Comparison of ENCODE assay signal across 8 cellular contexts in the genomic region with DNA sequence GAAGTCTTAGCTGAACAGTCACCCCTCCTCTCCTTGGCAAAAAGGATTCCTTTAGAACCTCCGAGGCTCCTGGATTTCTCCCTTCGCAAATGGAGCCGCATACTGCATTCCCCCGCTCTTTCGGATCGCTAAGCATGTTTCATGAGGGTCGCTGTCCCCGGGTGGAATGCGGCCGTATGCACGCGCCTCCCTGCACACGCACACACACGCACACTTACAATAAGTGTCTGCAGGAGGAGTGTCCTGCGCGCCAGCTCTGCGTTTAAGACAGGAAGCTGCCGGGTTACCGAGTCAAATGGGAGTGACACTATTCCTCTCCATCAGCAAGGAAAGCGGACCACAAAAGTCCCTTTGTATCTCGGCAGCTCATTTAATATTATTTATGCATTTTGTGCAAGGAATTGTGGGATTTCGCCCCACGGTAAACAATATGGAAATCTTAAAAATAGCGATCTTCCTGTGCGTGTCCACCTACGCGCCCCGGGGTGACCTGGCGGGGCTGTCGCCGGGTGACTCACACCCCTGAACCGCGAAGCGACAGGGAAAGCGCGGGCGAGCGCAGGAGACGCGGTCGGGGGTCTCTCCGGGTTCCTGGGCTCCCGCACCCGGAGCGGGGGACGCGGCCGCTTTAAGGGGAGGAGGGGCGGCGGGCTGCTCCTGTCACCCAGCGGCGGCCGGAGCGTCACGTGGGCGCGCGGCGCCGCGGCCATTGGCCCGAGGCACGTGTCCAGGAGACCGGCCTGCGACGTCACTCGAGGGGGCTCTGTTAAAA. TPM values are rescaled to one million over a fixed set of nuclear protein-coding genes. Genes with fewer than 3 reads are reported as not detected.
DNase-seq lines count a peak whose midpoint lies in the region; ATAC-seq, FAIRE-seq and TF ChIP-seq lines count a peak whose summit lies in the region.

No MANE protein-coding gene starts in this region.

- no peaks in the 10 kb centered on the region for H3K9me2 ChIP-seq in SK-N-SH

- DNase-seq in Ammon's horn (ENCODE audit: low spot score) (peak; percentile 86), H54 (ENCODE audit: insufficient read length, low spot score) (peak; percentile 75), SK-N-SH (peak; percentile 94), endothelial cell (ENCODE audit: low spot score) (peak; percentile 74), mesothelial cell of epicardium (ENCODE audit: low spot score in 2 of 2, unreplicated experiment in 2 of 2) (no peak)

- H3K27me3 Mint-ChIP-seq in endothelial cell (ENCODE audit: unreplicated experiment) (peaks cover 35% of the 10 kb centered on the region), mesothelial cell of epicardium (ENCODE audit: low read depth) (peaks cover 89% of the 10 kb centered on the region)

- no peaks in the 10 kb centered on the region for H3K79me2 ChIP-seq in SK-N-SH (ENCODE audit: insufficient read depth)

- peak overlapping the region; percentile 83 for H3K4me3 Mint-ChIP-seq in endothelial cell (ENCODE audit: unreplicated experiment)
- H3K4me3 Mint-ChIP-seq in mesothelial cell of epicardium = peak overlapping the region; percentile 60

- peaks cover 8% of the 10 kb centered on the region in 2 experiments; a peak in 3 of 4 replicates for H3K4me1 ChIP-seq in SK-N-SH (ENCODE audit: control insufficient read depth in 1 of 2, insufficient read depth in 2 of 2, low read depth in 1 of 2, low read length in 1 of 2)
- H3K4me1 ChIP-seq in stomach smooth muscle (ENCODE audit: control insufficient read depth, insufficient read depth, low read length) = peaks cover 42% of the 10 kb centered on the region

- no peaks in the 10 kb centered on the region for H3K9me3 ChIP-seq in SK-N-SH
- no peaks in the 10 kb centered on the region for H3K9me3 ChIP-seq in stomach smooth muscle (ENCODE audit: control insufficient read depth in 2 of 2, low read length in 2 of 2)

- H2AFZ ChIP-seq in SK-N-SH (ENCODE audit: low read depth) = peak overlapping the region; percentile 74

- TF ChIP-seq EP300 in SK-N-SH (IDR thresholded peaks at IDR 0.05; ENCODE audit: borderline replicate concordance in 1 of 2, low read depth in 1 of 2, low read length in 1 of 2) = no peak

- peak overlapping the region; percentile 93 for H3K4me2 ChIP-seq in SK-N-SH

- FAIRE-seq in H54 (lab: Jason Lieb, UNC) = no peak

- no peak overlapping the region for H3K27ac Mint-ChIP-seq in endothelial cell (ENCODE audit: unreplicated experiment)
- no peak overlapping the region for H3K27ac Mint-ChIP-seq in mesothelial cell of epicardium

- CTCF ChIA-PET in SK-N-SH (lab: Yijun Ruan, JAX) = interaction anchor here (1.0 to 1.5 kb wide), 5 partner anchors 9 to 142 kb away, joined by 3 to 5 read pairs (median 5); no protein-coding TSS in a partner anchor

- H3K36me3 Mint-ChIP-seq in endothelial cell (ENCODE audit: low read depth, unreplicated experiment) = no peaks in the 10 kb centered on the region
- H3K36me3 Mint-ChIP-seq in mesothelial cell of epicardium = no peaks in the 10 kb centered on the region

- 2% methylated on average over 63 of the region's 67 CpGs for WGBS in SK-N-SH (ENCODE audit: low lambda C conversion rate)

- peak overlapping the region; percentile 42 to 64 for H3K4me3 ChIP-seq in SK-N-SH (ENCODE audit: low read depth in 2 of 2, low read length in 1 of 2)
- peak overlapping the region; percentile 57 to 71 for H3K4me3 ChIP-seq in stomach smooth muscle (ENCODE audit: low read length in 2 of 2)

- POLR2A ChIA-PET in SK-N-SH (lab: Yijun Ruan, JAX) = no interaction called here

- H4K20me1 ChIP-seq in SK-N-SH (ENCODE audit: insufficient read depth) = peaks cover 20% of the 10 kb centered on the region

- TF ChIP-seq POLR2A in H54 (IDR thresholded peaks at IDR 0.05; ENCODE audit: low read depth, low read length) (no peak), GM18505 (IDR thresholded peaks at IDR 0.05; ENCODE audit: borderline replicate concordance, extremely low read depth, insufficient read depth, insufficient read length) (no peak)

- no peaks in the 10 kb centered on the region for H3F3A ChIP-seq in SK-N-SH (replicated peaks; ENCODE audit: insufficient read depth)

- H3K9me3 Mint-ChIP-seq in endothelial cell (ENCODE audit: unreplicated experiment) = no peaks in the 10 kb centered on the region
- no peaks in the 10 kb centered on the region for H3K9me3 Mint-ChIP-seq in mesothelial cell of epicardium

- H3K4me1 Mint-ChIP-seq in endothelial cell (ENCODE audit: unreplicated experiment) = peaks cover 25% of the 10 kb centered on the region
- peaks cover 14% of the 10 kb centered on the region for H3K4me1 Mint-ChIP-seq in mesothelial cell of epicardium

- ATAC-seq in GM18505 (IDR thresholded peaks at IDR 0.05; ENCODE audit: unreplicated experiment) = no peak
- no peak for ATAC-seq in GM21576 (IDR thresholded peaks at IDR 0.05; ENCODE audit: unreplicated experiment)

- H3K27ac ChIP-seq in SK-N-SH (ENCODE audit: low read depth in 2 of 2, low read length in 1 of 2) (no peak overlapping the region), stomach smooth muscle (ENCODE audit: low read length) (no peak overlapping the region)

- H3K27me3 ChIP-seq in SK-N-SH (ENCODE audit: insufficient read depth) (peaks cover 96% of the 10 kb centered on the region), stomach smooth muscle (ENCODE audit: control insufficient read depth in 1 of 2, insufficient read depth in 2 of 2, low read length in 2 of 2) (peaks cover 70 to 94% of the 10 kb centered on the region in 2 donors)

- H3K36me3 ChIP-seq in SK-N-SH (replicated peaks in 1 of 2; ENCODE audit: control insufficient read depth in 1 of 2, insufficient read depth in 2 of 2, low read length in 1 of 2) (no peaks in the 10 kb centered on the region), stomach smooth muscle (ENCODE audit: control insufficient read depth in 2 of 2, insufficient read depth in 2 of 2, low read length in 2 of 2) (no peaks in the 10 kb centered on the region)

- H3K9ac ChIP-seq in SK-N-SH (no peak overlapping the region), stomach smooth muscle (ENCODE audit: low read length in 2 of 2) (no peak overlapping the region)

- no peak for TF ChIP-seq RAD21 in SK-N-SH (IDR thresholded peaks at IDR 0.05; ENCODE audit: low read length)

- TF ChIP-seq CTCF in SK-N-SH (IDR thresholded peaks at IDR 0.05) (no peak), endothelial cell (IDR thresholded peaks at IDR 0.05; ENCODE audit: unreplicated experiment) (no peak), mesothelial cell of epicardium (IDR thresholded peaks at IDR 0.05; ENCODE audit: unreplicated experiment) (no peak)

TF ChIP-seq in SK-N-SH, 30 proteins besides CTCF, POLR2A, EP300 and RAD21 (continues in another document):
- TF ChIP-seq NFIC (IDR thresholded peaks at IDR 0.05; ENCODE audit: borderline replicate concordance) = no peak
- TF ChIP-seq EZH2phosphoT487 (IDR thresholded peaks at IDR 0.05; ENCODE audit: borderline replicate concordance, low read depth) = peak; percentile 84; the same call in 1 of the 2 replicates
- TF ChIP-seq RFX5 (IDR thresholded peaks at IDR 0.05; ENCODE audit: low read length) = no peak
- TF ChIP-seq, protein P1, sequence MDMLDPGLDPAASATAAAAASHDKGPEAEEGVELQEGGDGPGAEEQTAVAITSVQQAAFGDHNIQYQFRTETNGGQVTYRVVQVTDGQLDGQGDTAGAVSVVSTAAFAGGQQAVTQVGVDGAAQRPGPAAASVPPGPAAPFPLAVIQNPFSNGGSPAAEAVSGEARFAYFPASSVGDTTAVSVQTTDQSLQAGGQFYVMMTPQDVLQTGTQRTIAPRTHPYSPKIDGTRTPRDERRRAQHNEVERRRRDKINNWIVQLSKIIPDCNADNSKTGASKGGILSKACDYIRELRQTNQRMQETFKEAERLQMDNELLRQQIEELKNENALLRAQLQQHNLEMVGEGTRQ (IDR thresholded peaks at IDR 0.05; ENCODE audit: borderline replicate concordance, low read depth, low read length) = peak; percentile 75
- TF ChIP-seq RCOR1 (IDR thresholded peaks at IDR 0.05; ENCODE audit: low read length) = no peak
- TF ChIP-seq, protein P2, sequence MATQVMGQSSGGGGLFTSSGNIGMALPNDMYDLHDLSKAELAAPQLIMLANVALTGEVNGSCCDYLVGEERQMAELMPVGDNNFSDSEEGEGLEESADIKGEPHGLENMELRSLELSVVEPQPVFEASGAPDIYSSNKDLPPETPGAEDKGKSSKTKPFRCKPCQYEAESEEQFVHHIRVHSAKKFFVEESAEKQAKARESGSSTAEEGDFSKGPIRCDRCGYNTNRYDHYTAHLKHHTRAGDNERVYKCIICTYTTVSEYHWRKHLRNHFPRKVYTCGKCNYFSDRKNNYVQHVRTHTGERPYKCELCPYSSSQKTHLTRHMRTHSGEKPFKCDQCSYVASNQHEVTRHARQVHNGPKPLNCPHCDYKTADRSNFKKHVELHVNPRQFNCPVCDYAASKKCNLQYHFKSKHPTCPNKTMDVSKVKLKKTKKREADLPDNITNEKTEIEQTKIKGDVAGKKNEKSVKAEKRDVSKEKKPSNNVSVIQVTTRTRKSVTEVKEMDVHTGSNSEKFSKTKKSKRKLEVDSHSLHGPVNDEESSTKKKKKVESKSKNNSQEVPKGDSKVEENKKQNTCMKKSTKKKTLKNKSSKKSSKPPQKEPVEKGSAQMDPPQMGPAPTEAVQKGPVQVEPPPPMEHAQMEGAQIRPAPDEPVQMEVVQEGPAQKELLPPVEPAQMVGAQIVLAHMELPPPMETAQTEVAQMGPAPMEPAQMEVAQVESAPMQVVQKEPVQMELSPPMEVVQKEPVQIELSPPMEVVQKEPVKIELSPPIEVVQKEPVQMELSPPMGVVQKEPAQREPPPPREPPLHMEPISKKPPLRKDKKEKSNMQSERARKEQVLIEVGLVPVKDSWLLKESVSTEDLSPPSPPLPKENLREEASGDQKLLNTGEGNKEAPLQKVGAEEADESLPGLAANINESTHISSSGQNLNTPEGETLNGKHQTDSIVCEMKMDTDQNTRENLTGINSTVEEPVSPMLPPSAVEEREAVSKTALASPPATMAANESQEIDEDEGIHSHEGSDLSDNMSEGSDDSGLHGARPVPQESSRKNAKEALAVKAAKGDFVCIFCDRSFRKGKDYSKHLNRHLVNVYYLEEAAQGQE (IDR thresholded peaks at IDR 0.05; ENCODE audit: low read depth, low read length) = no peak
- no peak for TF ChIP-seq RXRA (IDR thresholded peaks at IDR 0.05; ENCODE audit: borderline replicate concordance, low read depth)
- no peak for TF ChIP-seq JUND (IDR thresholded peaks at IDR 0.05)

RNA-seq across cellular contexts. Expression of a gene that starts 1.0 kb away (rescaled TPM):
- polyA plus RNA-seq in SK-N-SH (2012; rRNA removed) = 0.02 TPM in 1 of 2 replicates, not detected in the other
- 0.01 TPM in 1 of 2 replicates, not detected in the other for polyA plus RNA-seq in SK-N-SH (2012; cell fraction: cytosol; rRNA removed)
- polyA plus RNA-seq in SK-N-SH (2012; cell fraction: nucleus; rRNA removed) = 0.01 TPM in 1 of 2 replicates, not detected in the other
- total RNA-seq in endothelial cell (ENCODE audit: unreplicated experiment) (2.1 TPM), mesothelial cell of epicardium (not detected in 3 replicates)

Comparison
In these comparisons a context has a peak if more than half of its experiments do, and no peak if none do; other contexts are left out.
1. DNase-seq: peak in Ammon's horn (single experiment), H54 (single experiment), SK-N-SH (single experiment) and endothelial cell (single experiment); none in mesothelial cell of epicardium (0 of 2).